Comparison of ENCODE assay signal across 9 cellular contexts in the genomic region with DNA sequence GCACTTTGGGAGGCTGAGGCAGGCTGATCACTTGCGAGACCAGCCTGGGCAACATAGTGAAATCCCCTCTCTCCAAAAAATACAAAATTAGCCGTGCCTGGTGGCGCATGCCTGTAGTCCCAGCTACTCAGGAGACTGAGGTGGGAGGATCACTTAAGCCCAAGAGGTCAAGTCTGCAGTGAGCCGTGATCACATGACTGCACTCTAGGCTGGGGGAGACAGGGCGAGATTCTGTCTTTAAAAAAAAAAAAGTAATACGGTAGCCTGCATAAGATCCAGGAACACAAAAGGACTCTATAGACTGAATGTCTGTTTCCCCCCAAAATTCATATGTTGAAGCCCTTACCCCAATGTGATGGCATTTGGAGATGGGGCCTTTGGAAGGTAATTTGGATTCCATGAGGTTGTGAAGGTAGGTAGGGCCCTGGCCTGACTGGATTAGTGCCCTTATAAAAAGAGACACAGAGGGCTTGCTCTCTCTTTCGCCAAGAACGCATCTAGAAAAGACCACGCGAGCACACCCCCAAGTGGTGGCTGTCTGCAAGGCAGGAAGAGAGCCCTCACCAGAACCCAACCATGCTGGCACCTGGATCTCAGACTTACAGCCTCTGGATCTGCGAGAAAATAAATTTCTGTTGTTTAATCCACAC. TPM values are rescaled to one million over a fixed set of nuclear protein-coding genes. Genes with fewer than 3 reads are reported as not detected.
A peak's percentile ranks its signal among the peaks of the same experiment; 100 is the strongest.
DNase-seq lines count a peak whose midpoint lies in the region; ATAC-seq, FAIRE-seq and TF ChIP-seq lines count a peak whose summit lies in the region.
"Had no signal": no experiment of that assay in that cellular context is flagged by ENCODE, and none has a peak within 500 bp of the region (broad histone marks: within the 10 kb centered on the region; RNA-seq: fewer than 3 reads in every experiment).

No MANE protein-coding gene starts in this region.

- no peak for TF ChIP-seq POLR2A in heart left ventricle (IDR thresholded peaks at IDR 0.05)
- no peak for TF ChIP-seq POLR2A in GM12878 (IDR thresholded peaks at IDR 0.05; ENCODE audit: low read depth, low read length)

- H4K20me1 ChIP-seq in GM12878 (ENCODE audit: control insufficient read depth, insufficient read depth) = no peaks in the 10 kb centered on the region

- RAD21 ChIA-PET in GM12878 (lab: Charles Lee; ENCODE audit: unreplicated experiment) = interaction anchor here (0.7 to 4.3 kb wide), 10 partner anchors 17 to 203 kb away, joined by 3 to 52 read pairs (median 9); partner anchors contain the start of gene MBOAT2

- H3K27ac ChIP-seq in cardiac muscle cell (no peak overlapping the region), heart left ventricle (no peak overlapping the region), GM12878 (ENCODE audit: control insufficient read depth, insufficient read depth) (no peak overlapping the region)

- POLR2A ChIA-PET in GM12878 (lab: Charles Lee) = interaction anchor here (0.6 to 2.7 kb wide), 2 partner anchors 17 to 102 kb away, joined by 3 to 18 read pairs; partner anchors contain the start of gene MBOAT2

- SMC1A ChIA-PET in GM12878 (lab: Charles Lee; ENCODE audit: uncharacterized antibody, unreplicated experiment) = interaction anchor here (0.6 to 13.0 kb wide), 10 partner anchors 11 to 156 kb away, joined by 3 to 101 read pairs (median 8); partner anchors contain the start of gene MBOAT2

- H3K4me2 ChIP-seq in GM12878 (ENCODE audit: control insufficient read depth, insufficient read depth) = peak overlapping the region; percentile 30; the same call in 1 of the 2 replicates

- intact Hi-C loops in heart left ventricle (cut with DNase I) = no loop called here
- intact Hi-C loops in GM12878 (cut with micrococcal nuclease; ENCODE audit: unreplicated experiment) = loop anchor here (2.0 to 5.0 kb wide), 2 partner anchors 106 to 114 kb away; no protein-coding TSS in a partner anchor

- CTCF ChIA-PET in GM12878 (lab: Yijun Ruan, JAX) = interaction anchor here (0.6 to 4.9 kb wide), 18 partner anchors 9 to 403 kb away, joined by 3 to 28 read pairs (median 4); no protein-coding TSS in a partner anchor

- TF ChIP-seq RAD21 in GM12878 (IDR thresholded peaks at IDR 0.05; ENCODE audit: insufficient read depth, low read depth, low read length) = 0 out of 2 replicates have a peak, but pooled peaks have one; percentile 10

- 93 to 95% (median 94%) methylated on average over 11 of the region's 11 CpGs for WGBS in heart left ventricle, 4 donors
- 51% methylated on average over 11 of the region's 11 CpGs for WGBS in GM12878 (ENCODE audit: insufficient coverage, insufficient replicate concordance, low lambda C conversion rate, missing lambda C conversion rate)

- H3K27me3 ChIP-seq in cardiac muscle cell (no peaks in the 10 kb centered on the region), heart left ventricle (no peaks in the 10 kb centered on the region), GM12878 (replicated peaks in 1 of 2; ENCODE audit: control insufficient read depth in 2 of 2, insufficient read depth in 2 of 2, low read length in 1 of 2) (no peaks in the 10 kb centered on the region)

- H3K4me3 ChIP-seq in cardiac muscle cell (no peak overlapping the region), heart left ventricle (no peak overlapping the region), GM12878 (no peak overlapping the region)

- in situ Hi-C loops in KBM-7 (cut with MboI; ENCODE audit: low pct_unique_long_range_greater_than_20kb, low sequenced_read_pairs) = no loop called here
- in situ Hi-C loops in GM12878 (cut with MboI) = no loop called here

- no peak for ATAC-seq in heart left ventricle
- peak; percentile 65 for ATAC-seq in GM12878
- ATAC-seq in HG03439 (IDR thresholded peaks at IDR 0.05; ENCODE audit: unreplicated experiment) = no peak
- no peak for ATAC-seq in GM18517 (IDR thresholded peaks at IDR 0.05; ENCODE audit: unreplicated experiment)

- BruUV-seq in GM12878 (replicated peaks; lab: Mats Ljungman, UMichigan) = no TSS peak

- no peaks in the 10 kb centered on the region for H3K36me3 ChIP-seq in cardiac muscle cell
- no peaks in the 10 kb centered on the region for H3K36me3 ChIP-seq in heart left ventricle
- no peaks in the 10 kb centered on the region for H3K36me3 ChIP-seq in GM12878 (ENCODE audit: control insufficient read depth in 2 of 2, insufficient read depth in 2 of 2, low read length in 1 of 2)

- FAIRE-seq in GM12878 (lab: Jason Lieb, UNC) = no peak

- TF ChIP-seq EP300 in GM12878 (IDR thresholded peaks at IDR 0.05; ENCODE audit: borderline replicate concordance in 1 of 2, control insufficient read depth in 1 of 2, low read depth in 2 of 2, low read length in 2 of 2) = no peak

- H3K9me3 ChIP-seq in cardiac muscle cell (ENCODE audit: low read depth) (no peaks in the 10 kb centered on the region), heart left ventricle (peaks cover 0 to 9% (median 0%) of the 10 kb centered on the region in 12 donors), GM12878 (replicated peaks; ENCODE audit: control insufficient read depth, insufficient read depth, low read length) (no peaks in the 10 kb centered on the region; the same call in 2 of the 3 replicates)

- H3K9ac ChIP-seq in GM12878 (ENCODE audit: control insufficient read depth, insufficient read depth, low read length) = no peak overlapping the region

- H2AFZ ChIP-seq in GM12878 (ENCODE audit: control insufficient read depth, low read depth, low read length) = no peak overlapping the region; the same call in 1 of the 2 replicates

- H3K79me2 ChIP-seq in GM12878 (ENCODE audit: control insufficient read depth, insufficient read depth, low read length) = peaks cover 3% of the 10 kb centered on the region

- H3K4me1 ChIP-seq in cardiac muscle cell (ENCODE audit: low read depth) (peaks cover 18% of the 10 kb centered on the region), heart left ventricle (peaks cover 0 to 9% (median 0%) of the 10 kb centered on the region in 12 donors), GM12878 (ENCODE audit: control insufficient read depth, insufficient read depth, low read length) (peaks cover 23% of the 10 kb centered on the region)

- DNase-seq in cardiac muscle cell (ENCODE audit: low read depth in 1 of 2, low spot score in 1 of 2) = peak in 1 of 2 donors; percentile 16
- DNase-seq in heart left ventricle = no peak
- peak; percentile 43 for DNase-seq in KBM-7
- no peak for DNase-seq in GM12878 (ENCODE audit: low read depth, low spot score)
- DNase-seq in stimulated activated CD8-positive, alpha-beta memory T cell treated with anti-CD3 and anti-CD28 coated beads, Interleukin-4, amount 100 ng/mL, for 48 hours = peak; percentile 38
- no peak for DNase-seq in activated naive CD4-positive, alpha-beta T cell treated with Interleukin-2 at 50 U/mL for 16 hours
- DNase-seq: Calu3 had no signal

- peak; percentile 28 for TF ChIP-seq CTCF in cardiac muscle cell (IDR thresholded peaks at IDR 0.05; ENCODE audit: low read depth, low read length)
- TF ChIP-seq CTCF in heart left ventricle (IDR thresholded peaks at IDR 0.05) = peak in 1 of 12 donors; percentile 14
- peak; percentile 38 to 69 (median 52); a peak in 5 of 6 replicates for TF ChIP-seq CTCF in GM12878 (IDR thresholded peaks at IDR 0.05 in 2 of 3, conservative IDR thresholded peaks at IDR 0.05 in 1 of 3; ENCODE audit: control insufficient read depth in 2 of 3, extremely low read depth in 1 of 3, insufficient read depth in 1 of 3, low read depth in 3 of 3, low read length in 3 of 3)

TF ChIP-seq in GM12878, 131 proteins besides CTCF, POLR2A, EP300 and RAD21:
- TF ChIP-seq MEF2B (IDR thresholded peaks at IDR 0.05; ENCODE audit: partially characterized antibody, poor library complexity, severe bottlenecking) (peak; percentile 11), SUZ12 (IDR thresholded peaks at IDR 0.05; ENCODE audit: unreplicated experiment) (no peak), RCOR1 (conservative IDR thresholded peaks at IDR 0.05; ENCODE audit: low read depth, low read length) (no peak), SMARCA5 (IDR thresholded peaks at IDR 0.05) (0 out of 2 replicates have a peak, but pooled peaks have one; percentile 56), TAF1 (IDR thresholded peaks at IDR 0.05; ENCODE audit: borderline replicate concordance, low read depth, low read length) (no peak)

RNA-seq across cellular contexts. Expression of gene MBOAT2, which starts 17.0 kb away (rescaled TPM):
- total RNA-seq in cardiac muscle cell = 15.6 and 38.2 TPM in 2 replicates
- 58.3 and 92.5 TPM in 2 replicates for polyA plus RNA-seq in cardiac muscle cell
- 10 to 100 TPM; 12.9 to 34.9 (median 17.3) TPM for total RNA-seq in heart left ventricle
- 10 to 100 TPM in 1 of 2 donors, 1 to 10 TPM in 1; 4.5 to 16.1 TPM for polyA plus RNA-seq in heart left ventricle
- total RNA-seq in GM12878 (2013; cell fraction: nucleolus; rRNA removed) = 38.6 and 46.9 TPM in 2 replicates
- total RNA-seq in GM12878 (2014; rRNA removed) = 1.2 and 1.6 TPM in 2 replicates
- 1.8 TPM in 2 replicates for total RNA-seq in GM12878 (2014; rRNA removed; fragmentation: Illumina TruSeq; extraction: Trizol)
- 1.5 and 2.1 TPM in 2 replicates for total RNA-seq in GM12878 (2021)
- polyA plus RNA-seq in GM12878 (2011; ENCODE audit: low read depth) = 1.5 TPM
- 40.6 and 48.2 TPM in 2 replicates for polyA plus RNA-seq in GM12878 (2011; rRNA removed)
- 17.4 and 17.6 TPM in 2 replicates for polyA plus RNA-seq in GM12878 (2011; cell fraction: cytosol; rRNA removed)
- 78.0 and 79.8 TPM in 2 replicates for polyA plus RNA-seq in GM12878 (2011; cell fraction: nucleus; rRNA removed)
- 3.7 and 4.3 TPM in 2 replicates for polyA plus RNA-seq in GM12878 (2012)
- polyA plus RNA-seq in GM12878 (2014; fragmentation: Illumina TruSeq; extraction: Trizol) = 1.9 and 3.3 TPM in 2 replicates
- polyA plus RNA-seq in GM12878 (2014; fragmentation: Nextera tagmentation; extraction: Ambion mirVana) = 1 to 10 TPM in 1 of 2 experiments, under 1 TPM in 1; 0.08 to 1.3 TPM
- polyA plus RNA-seq in GM12878 (2014; rRNA removed) = 2.0 and 2.6 TPM in 2 replicates
- polyA plus RNA-seq in GM12878 (2016; fragmentation: Nextera tagmentation; extraction: Ambion mirVana) = 1 to 10 TPM; 1.2 to 1.7 TPM
- polyA minus RNA-seq in GM12878 (2011; rRNA and poly(A)+ RNA removed) = 33.9 and 37.0 TPM in 2 replicates
- polyA minus RNA-seq in GM12878 (2011; cell fraction: cytosol; rRNA and poly(A)+ RNA removed) = 10.3 and 12.8 TPM in 2 replicates
- polyA minus RNA-seq in GM12878 (2011; cell fraction: nucleus; rRNA and poly(A)+ RNA removed) = 14.0 and 35.6 TPM in 2 replicates

Comparison
In these comparisons a context has a peak if more than half of its experiments do, and no peak if none do; other contexts are left out.
1. DNase-seq: peak in KBM-7 (single experiment) and stimulated activated CD8-positive, alpha-beta memory T cell treated with anti-CD3 and anti-CD28 coated beads, Interleukin-4, amount 100 ng/mL, for 48 hours (single experiment); none in heart left ventricle (0 of 5), GM12878 (single experiment) and activated naive CD4-positive, alpha-beta T cell treated with Interleukin-2 at 50 U/mL for 16 hours (single experiment).